14 cellular contexts compared by ENCODE assay signal in genomic region chr4:40623707-40624106, GRCh38. TPM values are rescaled to one million over a fixed set of nuclear protein-coding genes. Genes with fewer than 3 reads are reported as not detected.
"Had no signal": no experiment of that assay in that cellular context is flagged by ENCODE, and none has a peak within 500 bp of the region (broad histone marks: within the 10 kb centered on the region; RNA-seq: fewer than 3 reads in every experiment).

No MANE protein-coding gene starts in this region.

- H3K4me3 Mint-ChIP-seq: activated naive CD8-positive, alpha-beta T cell treated with anti-CD3 and anti-CD28 coated beads for 36 hours; activated T-helper 1 cell treated with anti-CD3 and anti-CD28 coated beads, Interleukin-12 subunit alpha, Interleukin-12 subunit beta, Interleukin-2, Interleukin-4 antibody, amounts not matched to agents 30 ng/mL and 10 ng/mL and 1 ng/mL, durations not matched to agents 14 hours and 24 hours and 36 hours; mesothelial cell of epicardium; neural crest cell; stimulated activated naive CD8-positive, alpha-beta T cell treated with anti-CD3 and anti-CD28 coated beads, Interleukin-15, amount 100 ng/mL, for 72 hours had no signal

- DNase-seq: activated CD4-positive, alpha-beta T cell treated with anti-CD3 and anti-CD28 coated beads, Interleukin-2, amount 50 U/mL, for 1 hour; activated naive CD8-positive, alpha-beta T cell treated with anti-CD3 and anti-CD28 coated beads for 36 hours; dermis blood vessel endothelial cell; heart right ventricle; left colon; lower lobe of right lung; stimulated activated naive CD8-positive, alpha-beta T cell treated with anti-CD3 and anti-CD28 coated beads, Interleukin-15, amount 100 ng/mL, for 72 hours had no signal

- H3K9me3 ChIP-seq: gastroesophageal sphincter, heart right ventricle, lower lobe of right lung had no signal

- H3K4me1 ChIP-seq: gastroesophageal sphincter had no signal

- H3K4me1 Mint-ChIP-seq: neural crest cell had no signal

- H3K36me3 ChIP-seq: gastroesophageal sphincter, heart right ventricle, lower lobe of right lung had no signal

- H3K27ac Mint-ChIP-seq: activated naive CD8-positive, alpha-beta T cell treated with anti-CD3 and anti-CD28 coated beads for 36 hours; mesothelial cell of epicardium; stimulated activated naive CD8-positive, alpha-beta T cell treated with anti-CD3 and anti-CD28 coated beads, Interleukin-15, amount 100 ng/mL, for 72 hours had no signal

- H3K9me3 Mint-ChIP-seq: neural crest cell had no signal

- H3K4me3 ChIP-seq: gastroesophageal sphincter, heart right ventricle, lower lobe of right lung had no signal

- ATAC-seq: activated CD4-positive, CD25-positive, alpha-beta regulatory T cell treated with anti-CD3 and anti-CD28 coated beads, Interleukin-2, amount 50 U/mL, for 24 hours; gastroesophageal sphincter; heart right ventricle; sciatic nerve had no signal

- H3K27ac ChIP-seq: gastroesophageal sphincter, heart right ventricle, lower lobe of right lung had no signal

RNA-seq across cellular contexts. Expression of gene RBM47, which starts 6.0 kb away (rescaled TPM):
- total RNA-seq: myocyte had no signal
